ENCODE assay signal across 1 cellular context in genomic region chr9:14868772-14869583, GRCh38.
A peak's percentile ranks its signal among the peaks of the same experiment; 100 is the strongest.
TF ChIP-seq lines count a peak whose summit lies in the region.

No MANE protein-coding gene starts in this region.

TF ChIP-seq in HepG2, 621 proteins besides CTCF, POLR2A, EP300 and RAD21 (continued from another document and continues in another):
- TF ChIP-seq ZBTB40 (IDR thresholded peaks at IDR 0.05) = no peak
- TF ChIP-seq ZBTB40 (CRISPR knock-in tag; IDR thresholded peaks at IDR 0.05) = no peak
- TF ChIP-seq HNRNPH1 (optimal IDR thresholded peaks at IDR 0.05; ENCODE audit: low read depth, low read length) = peak; percentile 76
- TF ChIP-seq ZNF766 (CRISPR knock-in tag; IDR thresholded peaks at IDR 0.05; ENCODE audit: borderline replicate concordance) = no peak
- TF ChIP-seq GATAD2A (CRISPR knock-in tag; IDR thresholded peaks at IDR 0.05) = peak; percentile 90
- TF ChIP-seq ARNT (IDR thresholded peaks at IDR 0.05) = no peak
- no peak for TF ChIP-seq SETDB1 (CRISPR knock-in tag; IDR thresholded peaks at IDR 0.05; ENCODE audit: borderline replicate concordance)
- TF ChIP-seq ATF7-NPFF (CRISPR knock-in tag; IDR thresholded peaks at IDR 0.05; ENCODE audit: low read depth) = no peak; the same call in 1 of the 2 replicates
- no peak for TF ChIP-seq ZNF446 (CRISPR knock-in tag; IDR thresholded peaks at IDR 0.05)
- peak; percentile 69 for TF ChIP-seq THAP11 (CRISPR knock-in tag; IDR thresholded peaks at IDR 0.05)
- peak; percentile 41; the same call in 1 of the 2 replicates for TF ChIP-seq ZNF350 (CRISPR knock-in tag; IDR thresholded peaks at IDR 0.05; ENCODE audit: borderline replicate concordance, low read depth)
- no peak for TF ChIP-seq LCORL (IDR thresholded peaks at IDR 0.05)
- TF ChIP-seq LCORL (CRISPR knock-in tag; IDR thresholded peaks at IDR 0.05) = peak; percentile 17; the same call in 1 of the 2 replicates
- no peak for TF ChIP-seq ZXDC (CRISPR knock-in tag; IDR thresholded peaks at IDR 0.05)
- TF ChIP-seq, protein P1, sequence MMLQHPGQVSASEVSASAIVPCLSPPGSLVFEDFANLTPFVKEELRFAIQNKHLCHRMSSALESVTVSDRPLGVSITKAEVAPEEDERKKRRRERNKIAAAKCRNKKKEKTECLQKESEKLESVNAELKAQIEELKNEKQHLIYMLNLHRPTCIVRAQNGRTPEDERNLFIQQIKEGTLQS (CRISPR knock-in tag; IDR thresholded peaks at IDR 0.05) = no peak
- no peak for TF ChIP-seq ZIK1 (CRISPR knock-in tag; IDR thresholded peaks at IDR 0.05; ENCODE audit: borderline replicate concordance, low read depth)
- TF ChIP-seq ZNF609 (CRISPR knock-in tag; IDR thresholded peaks at IDR 0.05; ENCODE audit: borderline replicate concordance) = peak; percentile 87; the same call in 1 of the 2 replicates
- peak; percentile 44; the same call in 1 of the 2 replicates for TF ChIP-seq ZSCAN31 (CRISPR knock-in tag; IDR thresholded peaks at IDR 0.05; ENCODE audit: low read depth)
- TF ChIP-seq CHCHD3 (CRISPR knock-in tag; IDR thresholded peaks at IDR 0.05) = no peak
- peak; percentile 79; the same call in 1 of the 2 replicates for TF ChIP-seq ARID4A (CRISPR knock-in tag; IDR thresholded peaks at IDR 0.05; ENCODE audit: borderline replicate concordance)
- TF ChIP-seq DR1 (CRISPR knock-in tag; IDR thresholded peaks at IDR 0.05) = no peak
- TF ChIP-seq KDM5B (CRISPR knock-in tag; IDR thresholded peaks at IDR 0.05; ENCODE audit: borderline replicate concordance) = no peak
- no peak for TF ChIP-seq SALL2 (CRISPR knock-in tag; IDR thresholded peaks at IDR 0.05)
- TF ChIP-seq ZBTB46 (CRISPR knock-in tag; IDR thresholded peaks at IDR 0.05; ENCODE audit: borderline replicate concordance) = no peak
- TF ChIP-seq ZFP37 (CRISPR knock-in tag; IDR thresholded peaks at IDR 0.05; ENCODE audit: borderline replicate concordance) = 0 out of 2 replicates have a peak, but pooled peaks have one; percentile 37
- TF ChIP-seq SNAPC2 (CRISPR knock-in tag; IDR thresholded peaks at IDR 0.05) = no peak
- TF ChIP-seq ZNF460 (CRISPR knock-in tag; IDR thresholded peaks at IDR 0.05; ENCODE audit: borderline replicate concordance) = no peak
- no peak for TF ChIP-seq SP2 (CRISPR knock-in tag; IDR thresholded peaks at IDR 0.05)
- TF ChIP-seq ATF7 (IDR thresholded peaks at IDR 0.05) = no peak
- TF ChIP-seq ATF7 (CRISPR knock-in tag; IDR thresholded peaks at IDR 0.05) = peak; percentile 33; the same call in 1 of the 2 replicates
- peak; percentile 83; the same call in 1 of the 2 replicates for TF ChIP-seq HDAC2 (CRISPR knock-in tag; IDR thresholded peaks at IDR 0.05)
